In genomic region chr10:78972160-78972946, GRCh38 we compare ENCODE assay signal across 8 cellular contexts.
A peak's percentile ranks its signal among the peaks of the same experiment; 100 is the strongest.
DNase-seq lines count a peak whose midpoint lies in the region; ATAC-seq and TF ChIP-seq lines count a peak whose summit lies in the region.

No MANE protein-coding gene starts in this region.

- DNase-seq in MG63 = peak; percentile 96
- DNase-seq in colonic mucosa = peak; percentile 52
- DNase-seq in stimulated activated CD4-positive, alpha-beta T cell treated with anti-CD3 and anti-CD28 coated beads, Interleukin-4, amount 100 ng/mL, for 1 hour = no peak
- no peak for DNase-seq in KBM-7

- H3K4me2 ChIP-seq in BLaER1 treated with 17β-estradiol and CSF1 and Interleukin-3, amounts not matched to agents 10 nM and 100 nM = peak overlapping the region; percentile 89 to 99 (median 93)

- peak overlapping the region in 1 of 10 experiments; percentile 46; a peak in 1 of 20 replicates for H3K4me3 ChIP-seq in BLaER1 treated with 17β-estradiol and CSF1 and Interleukin-3, amounts not matched to agents 10 nM and 100 nM
- no peak overlapping the region; the same call in 1 of the 2 replicates for H3K4me3 ChIP-seq in MG63
- no peak overlapping the region for H3K4me3 ChIP-seq in colonic mucosa
- H3K4me3 ChIP-seq in liver (ENCODE audit: low read depth in 1 of 3, low read length in 3 of 3) = no peak overlapping the region
- peak overlapping the region in 2 of 5 donors; percentile 59 to 64 for H3K4me3 ChIP-seq in subcutaneous abdominal adipose tissue (ENCODE audit: low read depth in 1 of 5, low read length in 5 of 5)

- H3K27me3 ChIP-seq in BLaER1 treated with 17β-estradiol and CSF1 and Interleukin-3, amounts not matched to agents 10 nM and 100 nM = peaks cover 0 to 24% (median 14%) of the 10 kb centered on the region in 11 experiments; a peak in 15 of 22 replicates
- no peaks in the 10 kb centered on the region for H3K27me3 ChIP-seq in MG63
- no peaks in the 10 kb centered on the region for H3K27me3 ChIP-seq in colonic mucosa
- H3K27me3 ChIP-seq in liver (ENCODE audit: control insufficient read depth in 4 of 4, insufficient read depth in 4 of 4, low read length in 3 of 4) = no peaks in the 10 kb centered on the region
- no peaks in the 10 kb centered on the region for H3K27me3 ChIP-seq in subcutaneous abdominal adipose tissue (ENCODE audit: control insufficient read depth in 5 of 5, insufficient read depth in 4 of 5, low read length in 5 of 5)

- no peaks in the 10 kb centered on the region for H3K9me3 ChIP-seq in BLaER1 treated with 17β-estradiol and CSF1 and Interleukin-3, amounts not matched to agents 10 nM and 100 nM (replicated peaks in 1 of 11)
- no peaks in the 10 kb centered on the region for H3K9me3 ChIP-seq in MG63
- H3K9me3 ChIP-seq in colonic mucosa = no peaks in the 10 kb centered on the region
- no peaks in the 10 kb centered on the region for H3K9me3 ChIP-seq in liver (ENCODE audit: control insufficient read depth in 4 of 4, low read length in 3 of 4)
- H3K9me3 ChIP-seq in subcutaneous abdominal adipose tissue (ENCODE audit: control insufficient read depth in 5 of 5, low read length in 5 of 5) = no peaks in the 10 kb centered on the region

- TF ChIP-seq CTCF in colonic mucosa (IDR thresholded peaks at IDR 0.05) = no peak
- no peak for TF ChIP-seq CTCF in liver (IDR thresholded peaks at IDR 0.05; ENCODE audit: low read depth, low read length, missing input control)

- in situ Hi-C loops in KBM-7 (cut with MboI; ENCODE audit: low pct_unique_long_range_greater_than_20kb, low sequenced_read_pairs) = no loop called here

- H4K20me1 ChIP-seq in BLaER1 treated with 17β-estradiol and CSF1 and Interleukin-3, amounts not matched to agents 10 nM and 100 nM = peaks cover 0 to 9% (median 4%) of the 10 kb centered on the region in 11 experiments; a peak in 6 of 22 replicates

- peak overlapping the region in 8 of 11 experiments; percentile 14 to 98 (median 90); a peak in 12 of 22 replicates for H3K27ac ChIP-seq in BLaER1 treated with 17β-estradiol and CSF1 and Interleukin-3, amounts not matched to agents 10 nM and 100 nM
- H3K27ac ChIP-seq in colonic mucosa (peak overlapping the region; percentile 83), liver (ENCODE audit: low read depth in 1 of 2, low read length in 2 of 2) (peak overlapping the region; percentile 98 to 99), subcutaneous abdominal adipose tissue (ENCODE audit: low read depth, low read length) (peak overlapping the region; percentile 99)

- intact Hi-C loops in colonic mucosa (cut with DNase I) = loop anchor here (10.0 kb wide), 1 partner anchor 222 kb away; no protein-coding TSS in a partner anchor

- TF ChIP-seq RAD21 in liver (IDR thresholded peaks at IDR 0.05) = peak; percentile 25 to 44

- WGBS in liver = 29% methylated on average over 11 of the region's 11 CpGs

- peaks cover 50 to 63% (median 58%) of the 10 kb centered on the region in 10 experiments for H3K4me1 ChIP-seq in BLaER1 treated with 17β-estradiol and CSF1 and Interleukin-3, amounts not matched to agents 10 nM and 100 nM
- peaks cover 5% of the 10 kb centered on the region for H3K4me1 ChIP-seq in colonic mucosa
- peaks cover 9 to 37% (median 27%) of the 10 kb centered on the region in 4 donors for H3K4me1 ChIP-seq in liver (ENCODE audit: control insufficient read depth in 4 of 4, insufficient read depth in 4 of 4, low read length in 3 of 4)
- peaks cover 8 to 38% (median 35%) of the 10 kb centered on the region in 5 donors for H3K4me1 ChIP-seq in subcutaneous abdominal adipose tissue (ENCODE audit: control insufficient read depth in 5 of 5, insufficient read depth in 5 of 5, low read length in 5 of 5)

- no peaks in the 10 kb centered on the region for H3K36me3 ChIP-seq in BLaER1 treated with 17β-estradiol and CSF1 and Interleukin-3, amounts not matched to agents 10 nM and 100 nM
- H3K36me3 ChIP-seq in MG63 (no peaks in the 10 kb centered on the region), colonic mucosa (no peaks in the 10 kb centered on the region), liver (ENCODE audit: control insufficient read depth in 4 of 4, insufficient read depth in 3 of 4, low read depth in 1 of 4, low read length in 3 of 4) (no peaks in the 10 kb centered on the region), subcutaneous abdominal adipose tissue (ENCODE audit: control insufficient read depth in 5 of 5, insufficient read depth in 5 of 5, low read length in 5 of 5) (no peaks in the 10 kb centered on the region)

- ATAC-seq in HG03571 (IDR thresholded peaks at IDR 0.05; ENCODE audit: unreplicated experiment) = no peak

- peak overlapping the region in 8 of 11 experiments; percentile 69 to 92 (median 82); a peak in 13 of 22 replicates for H3K9ac ChIP-seq in BLaER1 treated with 17β-estradiol and CSF1 and Interleukin-3, amounts not matched to agents 10 nM and 100 nM
- H3K9ac ChIP-seq in colonic mucosa (ENCODE audit: low read depth in 2 of 2, low read length in 2 of 2) (peak overlapping the region; percentile 56 to 79), liver (ENCODE audit: low read depth in 1 of 2, low read length in 2 of 2) (peak overlapping the region in 1 of 2 donors; percentile 75), subcutaneous abdominal adipose tissue (ENCODE audit: low read length in 5 of 5) (peak overlapping the region; percentile 70 to 92 (median 81))

TF ChIP-seq in liver, 16 proteins besides CTCF, POLR2A, EP300 and RAD21:
- TF ChIP-seq, protein P1, sequence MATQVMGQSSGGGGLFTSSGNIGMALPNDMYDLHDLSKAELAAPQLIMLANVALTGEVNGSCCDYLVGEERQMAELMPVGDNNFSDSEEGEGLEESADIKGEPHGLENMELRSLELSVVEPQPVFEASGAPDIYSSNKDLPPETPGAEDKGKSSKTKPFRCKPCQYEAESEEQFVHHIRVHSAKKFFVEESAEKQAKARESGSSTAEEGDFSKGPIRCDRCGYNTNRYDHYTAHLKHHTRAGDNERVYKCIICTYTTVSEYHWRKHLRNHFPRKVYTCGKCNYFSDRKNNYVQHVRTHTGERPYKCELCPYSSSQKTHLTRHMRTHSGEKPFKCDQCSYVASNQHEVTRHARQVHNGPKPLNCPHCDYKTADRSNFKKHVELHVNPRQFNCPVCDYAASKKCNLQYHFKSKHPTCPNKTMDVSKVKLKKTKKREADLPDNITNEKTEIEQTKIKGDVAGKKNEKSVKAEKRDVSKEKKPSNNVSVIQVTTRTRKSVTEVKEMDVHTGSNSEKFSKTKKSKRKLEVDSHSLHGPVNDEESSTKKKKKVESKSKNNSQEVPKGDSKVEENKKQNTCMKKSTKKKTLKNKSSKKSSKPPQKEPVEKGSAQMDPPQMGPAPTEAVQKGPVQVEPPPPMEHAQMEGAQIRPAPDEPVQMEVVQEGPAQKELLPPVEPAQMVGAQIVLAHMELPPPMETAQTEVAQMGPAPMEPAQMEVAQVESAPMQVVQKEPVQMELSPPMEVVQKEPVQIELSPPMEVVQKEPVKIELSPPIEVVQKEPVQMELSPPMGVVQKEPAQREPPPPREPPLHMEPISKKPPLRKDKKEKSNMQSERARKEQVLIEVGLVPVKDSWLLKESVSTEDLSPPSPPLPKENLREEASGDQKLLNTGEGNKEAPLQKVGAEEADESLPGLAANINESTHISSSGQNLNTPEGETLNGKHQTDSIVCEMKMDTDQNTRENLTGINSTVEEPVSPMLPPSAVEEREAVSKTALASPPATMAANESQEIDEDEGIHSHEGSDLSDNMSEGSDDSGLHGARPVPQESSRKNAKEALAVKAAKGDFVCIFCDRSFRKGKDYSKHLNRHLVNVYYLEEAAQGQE (IDR thresholded peaks at IDR 0.05) = peak; percentile 15
- peak in 1 of 2 donors; percentile 62 for TF ChIP-seq RXRA (IDR thresholded peaks at IDR 0.05)
- peak in 1 of 2 donors; percentile 37 for TF ChIP-seq EGR1 (IDR thresholded peaks at IDR 0.05; ENCODE audit: low read depth in 2 of 2)
- no peak for TF ChIP-seq FOXA1 (IDR thresholded peaks at IDR 0.05)
- TF ChIP-seq, protein P2, sequence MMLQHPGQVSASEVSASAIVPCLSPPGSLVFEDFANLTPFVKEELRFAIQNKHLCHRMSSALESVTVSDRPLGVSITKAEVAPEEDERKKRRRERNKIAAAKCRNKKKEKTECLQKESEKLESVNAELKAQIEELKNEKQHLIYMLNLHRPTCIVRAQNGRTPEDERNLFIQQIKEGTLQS (IDR thresholded peaks at IDR 0.05) = no peak
- TF ChIP-seq HNF4A (conservative IDR thresholded peaks at IDR 0.05) = peak; percentile 35 to 63
- TF ChIP-seq JUND (IDR thresholded peaks at IDR 0.05) = peak; percentile 54 to 88
- TF ChIP-seq, protein P3, sequence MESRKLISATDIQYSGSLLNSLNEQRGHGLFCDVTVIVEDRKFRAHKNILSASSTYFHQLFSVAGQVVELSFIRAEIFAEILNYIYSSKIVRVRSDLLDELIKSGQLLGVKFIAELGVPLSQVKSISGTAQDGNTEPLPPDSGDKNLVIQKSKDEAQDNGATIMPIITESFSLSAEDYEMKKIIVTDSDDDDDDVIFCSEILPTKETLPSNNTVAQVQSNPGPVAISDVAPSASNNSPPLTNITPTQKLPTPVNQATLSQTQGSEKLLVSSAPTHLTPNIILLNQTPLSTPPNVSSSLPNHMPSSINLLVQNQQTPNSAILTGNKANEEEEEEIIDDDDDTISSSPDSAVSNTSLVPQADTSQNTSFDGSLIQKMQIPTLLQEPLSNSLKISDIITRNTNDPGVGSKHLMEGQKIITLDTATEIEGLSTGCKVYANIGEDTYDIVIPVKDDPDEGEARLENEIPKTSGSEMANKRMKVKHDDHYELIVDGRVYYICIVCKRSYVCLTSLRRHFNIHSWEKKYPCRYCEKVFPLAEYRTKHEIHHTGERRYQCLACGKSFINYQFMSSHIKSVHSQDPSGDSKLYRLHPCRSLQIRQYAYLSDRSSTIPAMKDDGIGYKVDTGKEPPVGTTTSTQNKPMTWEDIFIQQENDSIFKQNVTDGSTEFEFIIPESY (IDR thresholded peaks at IDR 0.05) = no peak
TF ChIP-seq in liver: peak in this region for 5.

Comparison
In these comparisons a context has a peak if more than half of its experiments do, and no peak if none do; other contexts are left out.
1. DNase-seq: peak in MG63 (single experiment) and colonic mucosa (single experiment); none in stimulated activated CD4-positive, alpha-beta T cell treated with anti-CD3 and anti-CD28 coated beads, Interleukin-4, amount 100 ng/mL, for 1 hour (single experiment) and KBM-7 (single experiment).
2. Peak in every context shown above with its lines, with median percentiles within 50 percentile points of each other: H3K27ac ChIP-seq.